28 cellular contexts compared by ENCODE assay signal in genomic region chrX:148836741-148837140, GRCh38.
"Had no signal": no experiment of that assay in that cellular context is flagged by ENCODE, and none has a peak within 500 bp of the region (broad histone marks: within the 10 kb centered on the region; RNA-seq: fewer than 3 reads in every experiment).

No MANE protein-coding gene starts in this region.

- ATAC-seq: activated CD4-positive, alpha-beta T cell treated with anti-CD3 and anti-CD28 coated beads for 36 hours; activated naive CD4-positive, alpha-beta T cell treated with anti-CD3 and anti-CD28 coated beads, Interleukin-2, amount 50 U/mL, for 72 hours; activated T-cell treated with anti-CD3 and anti-CD28 coated beads, Interleukin-2, amount 50 U/mL, for 72 hours; foreskin keratinocyte; T-helper 17 cell had no signal

- H3K27me3 ChIP-seq: ascending aorta, brain microvascular endothelial cell, esophagus muscularis mucosa, foreskin keratinocyte had no signal

- H3K4me1 ChIP-seq: ascending aorta, esophagus muscularis mucosa, foreskin keratinocyte had no signal

- H3K27ac ChIP-seq: ascending aorta, brain microvascular endothelial cell, coronary artery, dorsolateral prefrontal cortex, esophagus muscularis mucosa, foreskin keratinocyte had no signal

- H3K36me3 ChIP-seq: ascending aorta, brain microvascular endothelial cell, esophagus muscularis mucosa had no signal

- DNase-seq: activated CD4-positive, alpha-beta memory T cell treated with anti-CD3 and anti-CD28 coated beads, Interleukin-2, amount 10 ng/mL, durations not matched to agents 7 days and 5 days; activated CD4-positive, alpha-beta T cell treated with anti-CD3 and anti-CD28 coated beads for 36 hours; activated CD4-positive, alpha-beta T cell treated with anti-CD3 and anti-CD28 coated beads, Interleukin-2, amount 10 ng/mL, durations not matched to agents 24 days and 14 days; activated CD4-positive, CD25-positive, alpha-beta regulatory T cell; activated CD4-positive, CD25-positive, alpha-beta regulatory T cell treated with anti-CD3 and anti-CD28 coated beads, Interleukin-2, amount 50 U/mL, for 72 hours; activated CD8-positive, alpha-beta memory T cell treated with anti-CD3 and anti-CD28 coated beads, Interleukin-2, amount 50 U/mL, for 48 hours; activated gamma-delta T cell; activated naive CD4-positive, alpha-beta T cell; activated naive CD4-positive, alpha-beta T cell treated with anti-CD3 and anti-CD28 coated beads, Interleukin-2, amount 10 ng/mL, durations not matched to agents 7 days and 5 days; activated naive CD8-positive, alpha-beta T cell treated with anti-CD3 and anti-CD28 coated beads, Interleukin-2, amount 10 ng/mL, durations not matched to agents 7 days and 5 days; activated T-cell treated with anti-CD3 and anti-CD28 coated beads for 4 hours; activated T-cell treated with anti-CD3 and anti-CD28 coated beads, Interleukin-2, amount 50 U/mL, for 24 hours; activated T-cell treated with anti-CD3 and anti-CD28 coated beads, Interleukin-2, amount 50 U/mL, for 72 hours; brain microvascular endothelial cell; dorsolateral prefrontal cortex; effector memory CD4-positive, alpha-beta T cell; endodermal cell; erythroblast; foreskin keratinocyte; head of caudate nucleus; T-helper 1 cell; T-helper 17 cell; T1000 had no signal

- H3K4me3 ChIP-seq: ascending aorta, coronary artery, dorsolateral prefrontal cortex, esophagus muscularis mucosa had no signal

- H3K9me3 ChIP-seq: ascending aorta, esophagus muscularis mucosa had no signal

- FAIRE-seq: bronchial epithelial cell had no signal
